Comparison of ENCODE assay signal across 8 cellular contexts in genomic region chr6:33425668-33426577, GRCh38. TPM values are rescaled to one million over a fixed set of nuclear protein-coding genes. Genes with fewer than 3 reads are reported as not detected.
DNase-seq lines count a peak whose midpoint lies in the region; ATAC-seq and TF ChIP-seq lines count a peak whose summit lies in the region.

No MANE protein-coding gene starts in this region.

- no peaks in the 10 kb centered on the region for H3K36me3 ChIP-seq in right lobe of liver

- 2% methylated on average over 16 of the region's 43 CpGs for WGBS in right lobe of liver (ENCODE audit: insufficient coverage, low coverage, low lambda C conversion rate, missing lambda C conversion rate)

- peak overlapping the region; percentile 74 to 87 (median 74) for H3K27ac ChIP-seq in right lobe of liver

- DNase-seq in ELR (ENCODE audit: low read depth) (peak; percentile 87), NCI-H526 (lab: John Stamatoyannopoulos, UW) (peak; percentile 49 to 93), dermis blood vessel endothelial cell (peak; percentile 88), right lobe of liver (peak; percentile 84 to 89 (median 85))
- DNase-seq in activated CD4-positive, alpha-beta T cell treated with anti-CD3 and anti-CD28 coated beads, Interleukin-2, amount 50 U/mL, for 48 hours: peak; percentile 90 to 92
- DNase-seq in stimulated activated CD4-positive, alpha-beta T cell treated with anti-CD3 and anti-CD28 coated beads, Interleukin-4, amount 100 ng/mL, for 4 hours: peak; percentile 74 to 83

- no peaks in the 10 kb centered on the region for H3K9me3 ChIP-seq in right lobe of liver

- peaks cover 0 to 22% (median 0%) of the 10 kb centered on the region in 4 donors for H3K4me1 ChIP-seq in right lobe of liver

- H3K27me3 ChIP-seq in right lobe of liver: no peaks in the 10 kb centered on the region

- ATAC-seq in HG02759 (IDR thresholded peaks at IDR 0.05; ENCODE audit: unreplicated experiment) (peak; percentile 41), right lobe of liver (peak; percentile 73 to 81 (median 76)), HG03159 (IDR thresholded peaks at IDR 0.05; ENCODE audit: unreplicated experiment) (no peak)

- H3K4me3 ChIP-seq in right lobe of liver: peak overlapping the region; percentile 52 to 68 (median 66)

- intact Hi-C loops in right lobe of liver (cut with DNase I): no loop called here

- TF ChIP-seq POLR2A in right lobe of liver (IDR thresholded peaks at IDR 0.05): peak; percentile 12

- TF ChIP-seq CTCF in right lobe of liver (IDR thresholded peaks at IDR 0.05): peak; percentile 28 to 59 (median 56)

RNA-seq across cellular contexts. Expression of gene SYNGAP1, which starts 6.1 kb away (rescaled TPM):
- total RNA-seq in dermis blood vessel endothelial cell (2.4 and 2.5 TPM in 2 replicates), right lobe of liver (1 to 10 TPM; 1.8 to 4.1 (median 2.8) TPM)

RNA-seq across cellular contexts. Expression of gene CUTA, which starts 8.0 kb away (rescaled TPM):
- total RNA-seq in dermis blood vessel endothelial cell (61.3 and 61.7 TPM in 2 replicates), right lobe of liver (100 to 1,000 TPM in 3 of 6 experiments, 10 to 100 TPM in 3; 81.4 to 114 (median 97.4) TPM)

RNA-seq across cellular contexts. Expression of gene PHF1, which starts 15.1 kb away (rescaled TPM):
- total RNA-seq in dermis blood vessel endothelial cell (14.4 and 16.5 TPM in 2 replicates), right lobe of liver (10 to 100 TPM; 14.7 to 21.3 (median 18.3) TPM)

RNA-seq across cellular contexts. Expression of gene ZBTB9, which starts 28.5 kb away (rescaled TPM):
- 5.5 and 6.3 TPM in 2 replicates for total RNA-seq in dermis blood vessel endothelial cell
- 1 to 10 TPM; 2.5 to 3.8 (median 2.9) TPM for total RNA-seq in right lobe of liver

RNA-seq across cellular contexts. Expression of gene KIFC1, which starts 34.3 kb away (rescaled TPM):
- 12.4 and 34.3 TPM in 2 replicates for total RNA-seq in dermis blood vessel endothelial cell
- 1 to 10 TPM in 3 of 6 experiments, under 1 TPM in 2, not detected in 1; 0.29 to 4.4 (median 1.3) TPM for total RNA-seq in right lobe of liver
